In genomic region chr6:25945738-25946137, GRCh38 we compare ENCODE assay signal across 13 cellular contexts. TPM values are rescaled to one million over a fixed set of nuclear protein-coding genes. Genes with fewer than 3 reads are reported as not detected.
"Had no signal": no experiment of that assay in that cellular context is flagged by ENCODE, and none has a peak within 500 bp of the region (broad histone marks: within the 10 kb centered on the region; RNA-seq: fewer than 3 reads in every experiment).

No MANE protein-coding gene starts in this region.

RNA-seq across cellular contexts. Expression of gene SLC17A2, which starts 15.2 kb away (rescaled TPM):
- total RNA-seq: activated CD8-positive, alpha-beta T cell treated with anti-CD3 and anti-CD28 coated beads for 36 hours; adrenal gland; aorta; body of pancreas; chondrocyte; dermis blood vessel endothelial cell; esophagus squamous epithelium; fibroblast of lung; fibroblast of villous mesenchyme; gastroesophageal sphincter; glomerular endothelial cell; heart right ventricle; WTC11 had no signal
- polyA plus RNA-seq: adrenal gland, aorta, fibroblast of lung, heart right ventricle had no signal
